In the genomic region with DNA sequence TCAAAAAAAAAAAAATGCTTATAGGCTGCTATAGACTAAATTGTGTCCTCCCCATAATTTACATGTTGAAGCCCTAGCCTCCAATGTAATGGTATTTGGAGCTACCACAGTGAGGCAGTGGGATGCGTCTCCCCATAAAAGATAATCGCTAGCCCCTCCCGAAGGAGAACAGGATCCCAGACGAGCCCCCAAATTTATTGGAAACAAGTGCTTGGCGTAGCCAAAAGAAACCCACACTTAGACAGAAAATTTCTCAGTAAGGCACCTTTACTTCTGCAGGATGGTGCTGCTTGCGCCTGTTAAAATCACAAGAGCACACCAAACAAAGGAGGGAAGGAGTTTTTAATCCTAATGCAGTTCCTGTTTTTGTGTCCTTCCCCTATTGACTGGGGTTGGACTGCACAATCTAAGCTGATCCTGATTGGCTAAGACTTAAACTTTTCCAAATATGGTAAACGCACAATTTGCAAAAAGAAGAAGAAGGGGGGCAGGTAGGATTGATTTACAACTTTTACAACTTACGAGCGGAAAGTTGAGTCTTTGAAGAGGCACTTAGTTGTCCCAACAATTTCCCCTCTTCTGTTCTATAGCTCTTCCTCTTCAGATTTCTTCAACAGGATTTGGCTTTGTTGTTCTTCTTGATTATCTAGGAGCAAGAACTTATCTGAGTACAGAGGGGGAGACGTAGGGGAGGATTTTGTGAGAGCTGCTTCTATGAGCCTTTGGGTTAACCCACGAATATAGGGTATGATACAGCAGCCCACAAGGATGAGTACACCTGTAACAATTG, we compare ENCODE assay signal across 1 cellular context.
A peak's percentile ranks its signal among the peaks of the same experiment; 100 is the strongest.
TF ChIP-seq lines count a peak whose summit lies in the region.

No MANE protein-coding gene starts in this region.

TF ChIP-seq in K562, 482 proteins besides CTCF, POLR2A, EP300 and RAD21 (continued from another document and continues in another):
- TF ChIP-seq, protein P1, sequence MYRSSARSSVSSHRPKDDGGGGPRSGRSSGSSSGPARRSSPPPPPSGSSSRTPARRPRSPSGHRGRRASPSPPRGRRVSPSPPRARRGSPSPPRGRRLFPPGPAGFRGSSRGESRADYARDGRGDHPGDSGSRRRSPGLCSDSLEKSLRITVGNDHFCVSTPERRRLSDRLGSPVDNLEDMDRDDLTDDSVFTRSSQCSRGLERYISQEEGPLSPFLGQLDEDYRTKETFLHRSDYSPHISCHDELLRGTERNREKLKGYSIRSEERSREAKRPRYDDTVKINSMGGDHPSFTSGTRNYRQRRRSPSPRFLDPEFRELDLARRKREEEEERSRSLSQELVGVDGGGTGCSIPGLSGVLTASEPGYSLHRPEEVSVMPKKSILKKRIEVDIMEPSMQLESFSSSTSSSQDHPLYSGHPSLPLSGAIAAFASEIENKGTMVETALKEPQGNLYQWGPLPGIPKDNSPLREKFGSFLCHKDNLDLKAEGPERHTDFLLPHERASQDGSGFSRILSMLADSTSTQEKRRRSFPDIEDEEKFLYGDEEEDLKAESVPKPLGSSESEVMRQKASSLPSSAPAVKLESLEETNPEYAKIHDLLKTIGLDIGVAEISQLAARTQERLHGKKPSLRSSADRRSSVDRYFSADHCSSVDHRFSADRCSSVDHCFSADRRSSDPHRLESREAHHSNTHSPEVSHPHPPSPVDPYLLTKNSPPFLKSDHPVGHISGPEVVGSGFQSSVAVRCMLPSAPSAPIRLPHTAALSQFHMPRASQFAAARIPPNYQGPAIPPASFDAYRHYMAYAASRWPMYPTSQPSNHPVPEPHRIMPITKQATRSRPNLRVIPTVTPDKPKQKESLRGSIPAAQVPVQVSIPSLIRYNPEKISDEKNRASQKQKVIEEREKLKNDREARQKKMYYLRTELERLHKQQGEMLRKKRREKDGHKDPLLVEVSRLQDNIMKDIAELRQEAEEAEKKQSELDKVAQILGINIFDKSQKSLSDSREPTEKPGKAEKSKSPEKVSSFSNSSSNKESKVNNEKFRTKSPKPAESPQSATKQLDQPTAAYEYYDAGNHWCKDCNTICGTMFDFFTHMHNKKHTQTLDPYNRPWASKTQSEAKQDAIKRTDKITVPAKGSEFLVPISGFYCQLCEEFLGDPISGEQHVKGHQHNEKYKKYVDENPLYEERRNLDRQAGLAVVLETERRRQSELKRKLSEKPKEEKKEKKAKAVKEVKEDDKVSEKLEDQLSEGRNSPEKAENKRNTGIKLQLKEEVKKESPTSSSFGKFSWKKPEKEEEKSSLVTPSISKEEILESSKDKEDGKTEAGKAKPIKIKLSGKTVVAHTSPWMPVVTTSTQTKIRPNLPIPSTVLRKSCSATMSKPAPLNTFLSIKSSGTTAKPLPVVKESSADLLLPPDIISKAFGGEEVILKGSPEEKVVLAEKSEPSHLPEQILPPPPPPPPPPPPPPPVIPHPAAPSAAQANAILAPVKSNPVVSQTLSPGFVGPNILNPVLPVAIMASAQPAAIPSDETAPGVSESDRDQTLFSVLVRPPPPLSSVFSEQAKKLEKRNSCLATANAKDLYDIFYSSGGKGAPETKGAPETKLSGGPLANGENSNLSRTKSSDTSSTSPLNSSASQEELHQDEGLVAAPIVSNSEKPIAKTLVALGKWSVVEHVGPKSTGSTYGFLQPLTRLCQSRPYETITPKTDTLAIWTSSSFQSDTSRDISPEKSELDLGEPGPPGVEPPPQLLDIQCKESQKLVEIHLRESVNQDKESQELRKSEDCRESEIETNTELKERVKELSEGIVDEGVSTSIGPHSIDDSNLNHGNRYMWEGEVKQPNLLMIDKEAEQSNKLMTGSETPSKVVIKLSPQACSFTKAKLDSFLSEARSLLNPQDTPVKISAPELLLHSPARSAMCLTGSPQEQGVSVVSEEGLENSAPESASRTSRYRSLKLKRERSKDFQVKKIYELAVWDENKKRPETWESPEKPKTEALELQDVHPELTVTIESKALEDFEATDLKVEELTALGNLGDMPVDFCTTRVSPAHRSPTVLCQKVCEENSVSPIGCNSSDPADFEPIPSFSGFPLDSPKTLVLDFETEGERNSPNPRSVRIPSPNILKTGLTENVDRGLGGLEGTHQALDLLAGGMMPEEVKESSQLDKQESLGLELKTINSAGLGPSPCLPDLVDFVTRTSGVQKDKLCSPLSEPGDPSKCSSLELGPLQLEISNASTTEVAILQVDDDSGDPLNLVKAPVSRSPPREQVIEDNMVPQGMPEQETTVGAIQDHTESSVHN (IDR thresholded peaks at IDR 0.05; ENCODE audit: borderline replicate concordance in 1 of 2, low read depth in 1 of 2) = peak in 1 of 2 experiments; percentile 14; a peak in 1 of 4 replicates
- TF ChIP-seq KAT2B (IDR thresholded peaks at IDR 0.05; ENCODE audit: low read depth, low read length) (no peak), ZNF134 (CRISPR knock-in tag; conservative IDR thresholded peaks at IDR 0.05) (no peak), NCOR1 (IDR thresholded peaks at IDR 0.05) (peak; percentile 7; the same call in 1 of the 2 replicates), RB1 (IDR thresholded peaks at IDR 0.05; ENCODE audit: low read depth) (no peak), CC2D1A (IDR thresholded peaks at IDR 0.05) (no peak), BHLHE40 (IDR thresholded peaks at IDR 0.05; ENCODE audit: low read length) (0 out of 2 replicates have a peak, but pooled peaks have one; percentile 5), ZNF589 (CRISPR knock-in tag; IDR thresholded peaks at IDR 0.05; ENCODE audit: low read depth) (peak; percentile 43; the same call in 1 of the 2 replicates), PHB (CRISPR knock-in tag; IDR thresholded peaks at IDR 0.05) (no peak), HMG20A (CRISPR knock-in tag; conservative IDR thresholded peaks at IDR 0.05) (no peak), HEY1 (CRISPR knock-in tag; IDR thresholded peaks at IDR 0.05; ENCODE audit: borderline replicate concordance) (no peak), MCM3 (IDR thresholded peaks at IDR 0.05) (no peak), ZZZ3 (IDR thresholded peaks at IDR 0.05) (no peak), FOXP1 (CRISPR knock-in tag; IDR thresholded peaks at IDR 0.05) (no peak), ZNF23 (CRISPR knock-in tag; IDR thresholded peaks at IDR 0.05) (no peak)
- TF ChIP-seq, protein P2, sequence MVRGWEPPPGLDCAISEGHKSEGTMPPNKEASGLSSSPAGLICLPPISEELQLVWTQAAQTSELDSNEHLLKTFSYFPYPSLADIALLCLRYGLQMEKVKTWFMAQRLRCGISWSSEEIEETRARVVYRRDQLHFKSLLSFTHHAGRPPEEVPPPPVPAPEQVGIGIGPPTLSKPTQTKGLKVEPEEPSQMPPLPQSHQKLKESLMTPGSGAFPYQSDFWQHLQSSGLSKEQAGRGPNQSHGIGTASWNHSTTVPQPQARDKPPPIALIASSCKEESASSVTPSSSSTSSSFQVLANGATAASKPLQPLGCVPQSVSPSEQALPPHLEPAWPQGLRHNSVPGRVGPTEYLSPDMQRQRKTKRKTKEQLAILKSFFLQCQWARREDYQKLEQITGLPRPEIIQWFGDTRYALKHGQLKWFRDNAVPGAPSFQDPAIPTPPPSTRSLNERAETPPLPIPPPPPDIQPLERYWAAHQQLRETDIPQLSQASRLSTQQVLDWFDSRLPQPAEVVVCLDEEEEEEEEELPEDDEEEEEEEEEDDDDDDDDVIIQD (CRISPR knock-in tag; IDR thresholded peaks at IDR 0.05) = no peak
- TF ChIP-seq, protein P3, sequence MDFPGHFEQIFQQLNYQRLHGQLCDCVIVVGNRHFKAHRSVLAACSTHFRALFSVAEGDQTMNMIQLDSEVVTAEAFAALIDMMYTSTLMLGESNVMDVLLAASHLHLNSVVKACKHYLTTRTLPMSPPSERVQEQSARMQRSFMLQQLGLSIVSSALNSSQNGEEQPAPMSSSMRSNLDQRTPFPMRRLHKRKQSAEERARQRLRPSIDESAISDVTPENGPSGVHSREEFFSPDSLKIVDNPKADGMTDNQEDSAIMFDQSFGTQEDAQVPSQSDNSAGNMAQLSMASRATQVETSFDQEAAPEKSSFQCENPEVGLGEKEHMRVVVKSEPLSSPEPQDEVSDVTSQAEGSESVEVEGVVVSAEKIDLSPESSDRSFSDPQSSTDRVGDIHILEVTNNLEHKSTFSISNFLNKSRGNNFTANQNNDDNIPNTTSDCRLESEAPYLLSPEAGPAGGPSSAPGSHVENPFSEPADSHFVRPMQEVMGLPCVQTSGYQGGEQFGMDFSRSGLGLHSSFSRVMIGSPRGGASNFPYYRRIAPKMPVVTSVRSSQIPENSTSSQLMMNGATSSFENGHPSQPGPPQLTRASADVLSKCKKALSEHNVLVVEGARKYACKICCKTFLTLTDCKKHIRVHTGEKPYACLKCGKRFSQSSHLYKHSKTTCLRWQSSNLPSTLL (IDR thresholded peaks at IDR 0.05) = no peak
- TF ChIP-seq, protein P4, sequence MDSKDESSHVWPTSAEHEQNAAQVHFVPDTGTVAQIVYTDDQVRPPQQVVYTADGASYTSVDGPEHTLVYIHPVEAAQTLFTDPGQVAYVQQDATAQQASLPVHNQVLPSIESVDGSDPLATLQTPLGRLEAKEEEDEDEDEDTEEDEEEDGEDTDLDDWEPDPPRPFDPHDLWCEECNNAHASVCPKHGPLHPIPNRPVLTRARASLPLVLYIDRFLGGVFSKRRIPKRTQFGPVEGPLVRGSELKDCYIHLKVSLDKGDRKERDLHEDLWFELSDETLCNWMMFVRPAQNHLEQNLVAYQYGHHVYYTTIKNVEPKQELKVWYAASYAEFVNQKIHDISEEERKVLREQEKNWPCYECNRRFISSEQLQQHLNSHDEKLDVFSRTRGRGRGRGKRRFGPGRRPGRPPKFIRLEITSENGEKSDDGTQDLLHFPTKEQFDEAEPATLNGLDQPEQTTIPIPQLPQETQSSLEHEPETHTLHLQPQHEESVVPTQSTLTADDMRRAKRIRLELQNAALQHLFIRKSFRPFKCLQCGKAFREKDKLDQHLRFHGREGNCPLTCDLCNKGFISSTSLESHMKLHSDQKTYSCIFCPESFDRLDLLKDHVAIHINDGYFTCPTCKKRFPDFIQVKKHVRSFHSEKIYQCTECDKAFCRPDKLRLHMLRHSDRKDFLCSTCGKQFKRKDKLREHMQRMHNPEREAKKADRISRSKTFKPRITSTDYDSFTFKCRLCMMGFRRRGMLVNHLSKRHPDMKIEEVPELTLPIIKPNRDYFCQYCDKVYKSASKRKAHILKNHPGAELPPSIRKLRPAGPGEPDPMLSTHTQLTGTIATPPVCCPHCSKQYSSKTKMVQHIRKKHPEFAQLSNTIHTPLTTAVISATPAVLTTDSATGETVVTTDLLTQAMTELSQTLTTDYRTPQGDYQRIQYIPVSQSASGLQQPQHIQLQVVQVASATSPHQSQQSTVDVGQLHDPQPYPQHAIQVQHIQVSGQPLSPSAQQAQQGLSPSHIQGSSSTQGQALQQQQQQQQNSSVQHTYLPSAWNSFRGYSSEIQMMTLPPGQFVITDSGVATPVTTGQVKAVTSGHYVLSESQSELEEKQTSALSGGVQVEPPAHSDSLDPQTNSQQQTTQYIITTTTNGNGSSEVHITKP (IDR thresholded peaks at IDR 0.05; ENCODE audit: partially characterized antibody) = peak; percentile 84
- TF ChIP-seq, protein P5, sequence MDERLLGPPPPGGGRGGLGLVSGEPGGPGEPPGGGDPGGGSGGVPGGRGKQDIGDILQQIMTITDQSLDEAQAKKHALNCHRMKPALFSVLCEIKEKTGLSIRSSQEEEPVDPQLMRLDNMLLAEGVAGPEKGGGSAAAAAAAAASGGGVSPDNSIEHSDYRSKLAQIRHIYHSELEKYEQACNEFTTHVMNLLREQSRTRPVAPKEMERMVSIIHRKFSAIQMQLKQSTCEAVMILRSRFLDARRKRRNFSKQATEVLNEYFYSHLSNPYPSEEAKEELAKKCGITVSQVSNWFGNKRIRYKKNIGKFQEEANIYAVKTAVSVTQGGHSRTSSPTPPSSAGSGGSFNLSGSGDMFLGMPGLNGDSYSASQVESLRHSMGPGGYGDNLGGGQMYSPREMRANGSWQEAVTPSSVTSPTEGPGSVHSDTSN (CRISPR knock-in tag; IDR thresholded peaks at IDR 0.05; ENCODE audit: low read depth) = peak; percentile 57
- TF ChIP-seq, protein P5 (tag; conservative IDR thresholded peaks at IDR 0.05; ENCODE audit: low read depth) = peak; percentile 99
- TF ChIP-seq, protein P6, sequence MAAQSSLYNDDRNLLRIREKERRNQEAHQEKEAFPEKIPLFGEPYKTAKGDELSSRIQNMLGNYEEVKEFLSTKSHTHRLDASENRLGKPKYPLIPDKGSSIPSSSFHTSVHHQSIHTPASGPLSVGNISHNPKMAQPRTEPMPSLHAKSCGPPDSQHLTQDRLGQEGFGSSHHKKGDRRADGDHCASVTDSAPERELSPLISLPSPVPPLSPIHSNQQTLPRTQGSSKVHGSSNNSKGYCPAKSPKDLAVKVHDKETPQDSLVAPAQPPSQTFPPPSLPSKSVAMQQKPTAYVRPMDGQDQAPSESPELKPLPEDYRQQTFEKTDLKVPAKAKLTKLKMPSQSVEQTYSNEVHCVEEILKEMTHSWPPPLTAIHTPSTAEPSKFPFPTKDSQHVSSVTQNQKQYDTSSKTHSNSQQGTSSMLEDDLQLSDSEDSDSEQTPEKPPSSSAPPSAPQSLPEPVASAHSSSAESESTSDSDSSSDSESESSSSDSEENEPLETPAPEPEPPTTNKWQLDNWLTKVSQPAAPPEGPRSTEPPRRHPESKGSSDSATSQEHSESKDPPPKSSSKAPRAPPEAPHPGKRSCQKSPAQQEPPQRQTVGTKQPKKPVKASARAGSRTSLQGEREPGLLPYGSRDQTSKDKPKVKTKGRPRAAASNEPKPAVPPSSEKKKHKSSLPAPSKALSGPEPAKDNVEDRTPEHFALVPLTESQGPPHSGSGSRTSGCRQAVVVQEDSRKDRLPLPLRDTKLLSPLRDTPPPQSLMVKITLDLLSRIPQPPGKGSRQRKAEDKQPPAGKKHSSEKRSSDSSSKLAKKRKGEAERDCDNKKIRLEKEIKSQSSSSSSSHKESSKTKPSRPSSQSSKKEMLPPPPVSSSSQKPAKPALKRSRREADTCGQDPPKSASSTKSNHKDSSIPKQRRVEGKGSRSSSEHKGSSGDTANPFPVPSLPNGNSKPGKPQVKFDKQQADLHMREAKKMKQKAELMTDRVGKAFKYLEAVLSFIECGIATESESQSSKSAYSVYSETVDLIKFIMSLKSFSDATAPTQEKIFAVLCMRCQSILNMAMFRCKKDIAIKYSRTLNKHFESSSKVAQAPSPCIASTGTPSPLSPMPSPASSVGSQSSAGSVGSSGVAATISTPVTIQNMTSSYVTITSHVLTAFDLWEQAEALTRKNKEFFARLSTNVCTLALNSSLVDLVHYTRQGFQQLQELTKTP (IDR thresholded peaks at IDR 0.05; ENCODE audit: low read depth in 1 of 2, partially characterized antibody in 2 of 2) = peak; percentile 12 to 19
- TF ChIP-seq, protein P7, sequence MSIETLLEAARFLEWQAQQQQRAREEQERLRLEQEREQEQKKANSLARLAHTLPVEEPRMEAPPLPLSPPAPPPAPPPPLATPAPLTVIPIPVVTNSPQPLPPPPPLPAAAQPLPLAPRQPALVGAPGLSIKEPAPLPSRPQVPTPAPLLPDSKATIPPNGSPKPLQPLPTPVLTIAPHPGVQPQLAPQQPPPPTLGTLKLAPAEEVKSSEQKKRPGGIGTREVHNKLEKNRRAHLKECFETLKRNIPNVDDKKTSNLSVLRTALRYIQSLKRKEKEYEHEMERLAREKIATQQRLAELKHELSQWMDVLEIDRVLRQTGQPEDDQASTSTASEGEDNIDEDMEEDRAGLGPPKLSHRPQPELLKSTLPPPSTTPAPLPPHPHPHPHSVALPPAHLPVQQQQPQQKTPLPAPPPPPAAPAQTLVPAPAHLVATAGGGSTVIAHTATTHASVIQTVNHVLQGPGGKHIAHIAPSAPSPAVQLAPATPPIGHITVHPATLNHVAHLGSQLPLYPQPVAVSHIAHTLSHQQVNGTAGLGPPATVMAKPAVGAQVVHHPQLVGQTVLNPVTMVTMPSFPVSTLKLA (conservative IDR thresholded peaks at IDR 0.05) = peak; percentile 30 to 46; a peak in 1 of 4 replicates
